ENCODE assay signal across 14 cellular contexts in genomic region chr4:48370260-48371134, GRCh38. TPM values are rescaled to one million over a fixed set of nuclear protein-coding genes. Genes with fewer than 3 reads are reported as not detected.
DNase-seq lines count a peak whose midpoint lies in the region; ATAC-seq and TF ChIP-seq lines count a peak whose summit lies in the region.
"Had no signal": no experiment of that assay in that cellular context is flagged by ENCODE, and none has a peak within 500 bp of the region (broad histone marks: within the 10 kb centered on the region; RNA-seq: fewer than 3 reads in every experiment).

No MANE protein-coding gene starts in this region.

- H3K27ac Mint-ChIP-seq in brain, result peak overlapping the region in 3 of 5 experiments; percentile 42 to 68 (median 65)
- H3K27ac Mint-ChIP-seq: activated T-helper 2 cell treated with anti-CD3 and anti-CD28 coated beads, Interferon-gamma antibody, Interleukin-2, Interleukin-4, amounts not matched to agents 10 μg/mL and 5 μg/mL and 100 μg/mL, durations not matched to agents 14 hours and 24 hours and 36 hours had no signal

- DNase-seq in NCI-H1436 treated with DMSO at 0.1 percent for 48 hours (lab: John Stamatoyannopoulos, UW), result peak; percentile 79
- no peak for DNase-seq in SK-N-SH
- no peak for DNase-seq in NCI-H2196 treated with DMSO at 0.1 percent for 48 hours (lab: John Stamatoyannopoulos, UW; ENCODE audit: unreplicated experiment)
- no peak for DNase-seq in SKM-1 treated with dmso at 0.1 percent for 144 hours (lab: John Stamatoyannopoulos, UW; ENCODE audit: unreplicated experiment)
- no peak for DNase-seq in activated CD8-positive, alpha-beta memory T cell treated with anti-CD3 and anti-CD28 coated beads, Interleukin-2, amount 50 U/mL, for 4 hours
- DNase-seq: GDM1; NCI-H526; stimulated activated CD4-positive, alpha-beta T cell treated with anti-CD3 and anti-CD28 coated beads, Interleukin-2, amount 100 ng/mL, for 48 hours; stimulated activated naive CD4-positive, alpha-beta T cell had no signal

- H2AFZ ChIP-seq in SK-N-SH (ENCODE audit: low read depth), result no peak overlapping the region

- peak; percentile 65 for ATAC-seq in GM18867 (IDR thresholded peaks at IDR 0.05; ENCODE audit: unreplicated experiment)

- H3K4me3 Mint-ChIP-seq in brain, result peak overlapping the region in 1 of 5 experiments; percentile 20

- H3K4me2 ChIP-seq in BLaER1 (peak overlapping the region; percentile 44), SK-N-SH (no peak overlapping the region)

- no peaks in the 10 kb centered on the region for H3K9me2 ChIP-seq in SK-N-SH

- H3K9me3 Mint-ChIP-seq in brain, result peaks cover 7 to 8% (median 8%) of the 10 kb centered on the region in 5 experiments
- H3K9me3 Mint-ChIP-seq: activated T-helper 2 cell treated with anti-CD3 and anti-CD28 coated beads, Interferon-gamma antibody, Interleukin-2, Interleukin-4, amounts not matched to agents 10 μg/mL and 5 μg/mL and 100 μg/mL, durations not matched to agents 14 hours and 24 hours and 36 hours had no signal

- H3K9me3 ChIP-seq in BLaER1 (peaks cover 2% of the 10 kb centered on the region; the same call in 1 of the 2 replicates), SK-N-SH (no peaks in the 10 kb centered on the region)
- H3K9me3 ChIP-seq: breast epithelium had no signal

- H3K4me1 Mint-ChIP-seq in brain, result peaks cover 50% of the 10 kb centered on the region

- 96% methylated on average over 1 of the region's 1 CpG for WGBS in SK-N-SH (ENCODE audit: low lambda C conversion rate)

- H3K4me1 ChIP-seq in BLaER1, result peaks cover 12% of the 10 kb centered on the region
- peaks cover 3 to 11% of the 10 kb centered on the region in 2 experiments; a peak in 3 of 4 replicates for H3K4me1 ChIP-seq in SK-N-SH (ENCODE audit: control insufficient read depth in 1 of 2, insufficient read depth in 2 of 2, low read depth in 1 of 2, low read length in 1 of 2)
- H3K4me1 ChIP-seq: breast epithelium had no signal

- peaks cover 37% of the 10 kb centered on the region for H4K20me1 ChIP-seq in BLaER1
- H4K20me1 ChIP-seq in SK-N-SH (ENCODE audit: insufficient read depth), result peaks cover 59% of the 10 kb centered on the region

- H3K27ac ChIP-seq in BLaER1 (no peak overlapping the region), SK-N-SH (ENCODE audit: low read depth in 2 of 2, low read length in 1 of 2) (no peak overlapping the region; a peak in 1 of 4 replicates)
- H3K27ac ChIP-seq: breast epithelium had no signal

- CTCF ChIA-PET in SK-N-SH (lab: Yijun Ruan, JAX), result interaction anchor here (0.8 to 1.0 kb wide), 3 partner anchors 14 to 17 kb away, joined by 3 read pairs; no protein-coding TSS in a partner anchor

- no peak for TF ChIP-seq EP300 in SK-N-SH (IDR thresholded peaks at IDR 0.05; ENCODE audit: borderline replicate concordance in 1 of 2, low read depth in 1 of 2, low read length in 1 of 2)

- no peak for TF ChIP-seq RAD21 in SK-N-SH (IDR thresholded peaks at IDR 0.05; ENCODE audit: low read length)

- H3K36me3 ChIP-seq in BLaER1, result peaks cover 29% of the 10 kb centered on the region
- peaks cover 0 to 9% of the 10 kb centered on the region in 2 experiments for H3K36me3 ChIP-seq in SK-N-SH (replicated peaks in 1 of 2; ENCODE audit: control insufficient read depth in 1 of 2, insufficient read depth in 2 of 2, low read length in 1 of 2)
- H3K36me3 ChIP-seq: breast epithelium had no signal

- H3F3A ChIP-seq in SK-N-SH (replicated peaks; ENCODE audit: insufficient read depth), result peaks cover 12% of the 10 kb centered on the region

- TF ChIP-seq CTCF in brain (conservative IDR thresholded peaks at IDR 0.05) (no peak), SK-N-SH (IDR thresholded peaks at IDR 0.05) (no peak)

- no peaks in the 10 kb centered on the region for H3K27me3 ChIP-seq in BLaER1
- no peaks in the 10 kb centered on the region for H3K27me3 ChIP-seq in SK-N-SH (ENCODE audit: insufficient read depth)
- H3K27me3 ChIP-seq: breast epithelium had no signal

- H3K27me3 Mint-ChIP-seq in brain, result no peaks in the 10 kb centered on the region

- peaks cover 80% of the 10 kb centered on the region for H3K79me2 ChIP-seq in SK-N-SH (ENCODE audit: insufficient read depth)

- no peak overlapping the region for H3K4me3 ChIP-seq in BLaER1
- no peak overlapping the region for H3K4me3 ChIP-seq in SK-N-SH (ENCODE audit: low read depth in 2 of 2, low read length in 1 of 2)
- H3K4me3 ChIP-seq: breast epithelium had no signal

- H3K9ac ChIP-seq in BLaER1, result no peak overlapping the region
- H3K9ac ChIP-seq in SK-N-SH, result no peak overlapping the region

- POLR2A ChIA-PET in SK-N-SH (lab: Yijun Ruan, JAX), result interaction anchor here (0.6 kb wide), 2 partner anchors 126 to 490 kb away, joined by 3 to 4 read pairs; no protein-coding TSS in a partner anchor

- H3K36me3 Mint-ChIP-seq in brain, result peaks cover 37% of the 10 kb centered on the region

TF ChIP-seq in SK-N-SH, 30 proteins besides CTCF, POLR2A, EP300 and RAD21:
- TF ChIP-seq MXI1 (IDR thresholded peaks at IDR 0.05; ENCODE audit: low read depth, low read length) (no peak), TAF1 (IDR thresholded peaks at IDR 0.05; ENCODE audit: borderline replicate concordance, low read depth, low read length) (no peak), RCOR1 (IDR thresholded peaks at IDR 0.05; ENCODE audit: low read length) (no peak), PBX3 (IDR thresholded peaks at IDR 0.05) (no peak), MEF2A (IDR thresholded peaks at IDR 0.05; ENCODE audit: borderline replicate concordance, low read depth) (no peak), TCF12 (IDR thresholded peaks at IDR 0.05) (no peak), EZH2phosphoT487 (IDR thresholded peaks at IDR 0.05; ENCODE audit: borderline replicate concordance, low read depth) (no peak), POLR2AphosphoS5 (IDR thresholded peaks at IDR 0.05; ENCODE audit: low read depth, low read length) (no peak), FOXJ3 (CRISPR knock-in tag; IDR thresholded peaks at IDR 0.05) (no peak), GATA2 (CRISPR knock-in tag; IDR thresholded peaks at IDR 0.05) (no peak), JUND (IDR thresholded peaks at IDR 0.05) (no peak), FOXM1 (IDR thresholded peaks at IDR 0.05; ENCODE audit: low read depth) (no peak), YY1 (IDR thresholded peaks at IDR 0.05; ENCODE audit: low read depth) (no peak)
- TF ChIP-seq, protein P1, sequence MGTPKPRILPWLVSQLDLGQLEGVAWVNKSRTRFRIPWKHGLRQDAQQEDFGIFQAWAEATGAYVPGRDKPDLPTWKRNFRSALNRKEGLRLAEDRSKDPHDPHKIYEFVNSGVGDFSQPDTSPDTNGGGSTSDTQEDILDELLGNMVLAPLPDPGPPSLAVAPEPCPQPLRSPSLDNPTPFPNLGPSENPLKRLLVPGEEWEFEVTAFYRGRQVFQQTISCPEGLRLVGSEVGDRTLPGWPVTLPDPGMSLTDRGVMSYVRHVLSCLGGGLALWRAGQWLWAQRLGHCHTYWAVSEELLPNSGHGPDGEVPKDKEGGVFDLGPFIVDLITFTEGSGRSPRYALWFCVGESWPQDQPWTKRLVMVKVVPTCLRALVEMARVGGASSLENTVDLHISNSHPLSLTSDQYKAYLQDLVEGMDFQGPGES (IDR thresholded peaks at IDR 0.05; ENCODE audit: low read depth, low read length), result no peak
- TF ChIP-seq, protein P2, sequence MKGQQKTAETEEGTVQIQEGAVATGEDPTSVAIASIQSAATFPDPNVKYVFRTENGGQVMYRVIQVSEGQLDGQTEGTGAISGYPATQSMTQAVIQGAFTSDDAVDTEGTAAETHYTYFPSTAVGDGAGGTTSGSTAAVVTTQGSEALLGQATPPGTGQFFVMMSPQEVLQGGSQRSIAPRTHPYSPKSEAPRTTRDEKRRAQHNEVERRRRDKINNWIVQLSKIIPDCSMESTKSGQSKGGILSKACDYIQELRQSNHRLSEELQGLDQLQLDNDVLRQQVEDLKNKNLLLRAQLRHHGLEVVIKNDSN (IDR thresholded peaks at IDR 0.05; ENCODE audit: borderline replicate concordance, low read depth), result no peak
- TF ChIP-seq, protein P3, sequence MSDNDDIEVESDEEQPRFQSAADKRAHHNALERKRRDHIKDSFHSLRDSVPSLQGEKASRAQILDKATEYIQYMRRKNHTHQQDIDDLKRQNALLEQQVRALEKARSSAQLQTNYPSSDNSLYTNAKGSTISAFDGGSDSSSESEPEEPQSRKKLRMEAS (IDR thresholded peaks at IDR 0.05; ENCODE audit: low read depth), result no peak
TF ChIP-seq in SK-N-SH: peak in this region for 0.

RNA-seq across cellular contexts. Expression of gene SLAIN2, which starts 29.2 kb away (rescaled TPM):
- polyA plus RNA-seq in brain (ENCODE audit: insufficient read depth, low read depth, low replicate concordance) (20.3 TPM), SK-N-SH (2012; rRNA removed) (16.2 and 17.0 TPM in 2 replicates)
- 22.6 and 25.7 TPM in 2 replicates for polyA plus RNA-seq in SK-N-SH (2012; cell fraction: cytosol; rRNA removed)
- 11.0 and 21.0 TPM in 2 replicates for polyA plus RNA-seq in SK-N-SH (2012; cell fraction: nucleus; rRNA removed)
